ENCODE assay signal across 10 cellular contexts in genomic region chr14:57189070-57189469, GRCh38.
A peak's percentile ranks its signal among the peaks of the same experiment; 100 is the strongest.
DNase-seq lines count a peak whose midpoint lies in the region; ATAC-seq, FAIRE-seq and TF ChIP-seq lines count a peak whose summit lies in the region.
"Had no signal": no experiment of that assay in that cellular context is flagged by ENCODE, and none has a peak within 500 bp of the region (broad histone marks: within the 10 kb centered on the region; RNA-seq: fewer than 3 reads in every experiment).

No MANE protein-coding gene starts in this region.

- H3K36me3 ChIP-seq in HCT116 (ENCODE audit: control insufficient read depth in 1 of 2, insufficient read depth in 2 of 2, low read length in 2 of 2) (no peaks in the 10 kb centered on the region), MG63 (no peaks in the 10 kb centered on the region), right atrium auricular region (no peaks in the 10 kb centered on the region)

- no peaks in the 10 kb centered on the region for H3K9me2 ChIP-seq in HCT116 (ENCODE audit: insufficient read depth)

- DNase-seq in A549 (ENCODE audit: low read depth in 1 of 2, low spot score in 1 of 2) = peak; percentile 6 to 39
- DNase-seq in HCT116 (ENCODE audit: low read depth, low spot score) = peak; percentile 15
- peak; percentile 10 for DNase-seq in NCI-H526 treated with DMSO at 0.1 percent for 48 hours (lab: John Stamatoyannopoulos, UW)
- DNase-seq in fibroblast of gingiva (ENCODE audit: low read depth) = peak; percentile 39
- no peak for DNase-seq in MG63
- DNase-seq in activated CD4-positive, CD25-positive, alpha-beta regulatory T cell (lab: John Stamatoyannopoulos, UW) = no peak
- no peak for DNase-seq in right atrium auricular region (ENCODE audit: low spot score)
- DNase-seq in epidermal melanocyte (ENCODE audit: insufficient read length, low spot score) = no peak
- DNase-seq: activated naive CD8-positive, alpha-beta T cell treated with anti-CD3 and anti-CD28 coated beads for 36 hours; CD8-positive, alpha-beta memory T cell had no signal

- H4K20me1 ChIP-seq in HCT116 (ENCODE audit: insufficient read depth) = no peaks in the 10 kb centered on the region

- WGBS in A549 (ENCODE audit: missing lambda C conversion rate) = 49% methylated on average over 7 of the region's 7 CpGs

- BruUV-seq in HCT116 (replicated peaks; lab: Mats Ljungman, UMichigan) = no TSS peak

- FAIRE-seq in A549 (lab: Jason Lieb, UNC) = no peak

- H3K9ac ChIP-seq in HCT116 (ENCODE audit: low read length) = no peak overlapping the region

- ATAC-seq in A549 (peak in 1 of 2 experiments; percentile 62; a peak in 3 of 6 replicates), HCT116 (peak; percentile 65)

- H3K27ac ChIP-seq in A549 (no peak overlapping the region), HCT116 (ENCODE audit: low read depth, low read length) (no peak overlapping the region), right atrium auricular region (no peak overlapping the region)

- CTCF ChIA-PET in A549 (lab: Yijun Ruan, JAX) (no interaction called here), HCT116 (lab: Charles Lee) (interaction anchor here (1.2 to 2.6 kb wide), 3 partner anchors 128 to 707 kb away, joined by 3 to 11 read pairs (median 5); no protein-coding TSS in a partner anchor)

- intact Hi-C loops in HCT116 (cut with micrococcal nuclease) = no loop called here

- H3K4me1 ChIP-seq in A549 (no peaks in the 10 kb centered on the region), HCT116 (ENCODE audit: control insufficient read depth in 1 of 2, insufficient read depth in 2 of 2, low read length in 2 of 2) (no peaks in the 10 kb centered on the region), right atrium auricular region (no peaks in the 10 kb centered on the region)

- H3K79me2 ChIP-seq in HCT116 (ENCODE audit: insufficient read depth, low read length) = no peaks in the 10 kb centered on the region

- H2AFZ ChIP-seq in HCT116 (ENCODE audit: low read depth, low read length, poor library complexity, severe bottlenecking) = no peak overlapping the region

- POLR2A ChIA-PET in A549 (lab: Yijun Ruan, JAX) = no interaction called here
- POLR2A ChIA-PET in HCT116 (lab: Charles Lee) = no interaction called here

- TF ChIP-seq POLR2A in A549 (IDR thresholded peaks at IDR 0.05; ENCODE audit: low read length) = no peak
- TF ChIP-seq POLR2A in HCT116 (IDR thresholded peaks at IDR 0.05; ENCODE audit: borderline replicate concordance, extremely low read depth, insufficient read depth, insufficient read length) = no peak

- H3K4me2 ChIP-seq in A549 (no peak overlapping the region), HCT116 (ENCODE audit: low read length) (no peak overlapping the region)

- H3K9me3 ChIP-seq in A549 (no peaks in the 10 kb centered on the region), HCT116 (ENCODE audit: control insufficient read depth in 1 of 2, insufficient read depth in 1 of 2, low read depth in 1 of 2, low read length in 2 of 2) (no peaks in the 10 kb centered on the region), MG63 (no peaks in the 10 kb centered on the region), right atrium auricular region (no peaks in the 10 kb centered on the region)

- peaks cover 29% of the 10 kb centered on the region for H3K27me3 ChIP-seq in HCT116 (ENCODE audit: insufficient read depth, low read length)
- H3K27me3 ChIP-seq in MG63 = no peaks in the 10 kb centered on the region
- H3K27me3 ChIP-seq in right atrium auricular region = no peaks in the 10 kb centered on the region

- H3K4me3 ChIP-seq in A549 (no peak overlapping the region), HCT116 (replicated peaks in 1 of 2; ENCODE audit: low read depth in 1 of 2, low read length in 2 of 2) (no peak overlapping the region), MG63 (no peak overlapping the region), right atrium auricular region (no peak overlapping the region)

- TF ChIP-seq CTCF in A549 (IDR thresholded peaks at IDR 0.05) (no peak), HCT116 (IDR thresholded peaks at IDR 0.05 in 2 of 3, conservative IDR thresholded peaks at IDR 0.05 in 1 of 3; ENCODE audit: borderline replicate concordance in 1 of 3, insufficient read depth in 1 of 3, low read depth in 2 of 3, low read length in 2 of 3) (peak in 2 of 3 experiments; percentile 33 to 37; a peak in 3 of 6 replicates), right atrium auricular region (IDR thresholded peaks at IDR 0.05) (peak in 1 of 2 donors; percentile 36)

- RAD21 ChIA-PET in HCT116 (lab: Charles Lee; ENCODE audit: low non-redundant PET in 1 of 2, low total read pairs in 2 of 2, uncharacterized antibody in 2 of 2, unreplicated experiment in 2 of 2) = no interaction called here

- TF ChIP-seq RAD21 in A549 (conservative IDR thresholded peaks at IDR 0.05 in 1 of 2, IDR thresholded peaks at IDR 0.05 in 1 of 2) (peak; percentile 39 to 46; a peak in 3 of 5 replicates), HCT116 (IDR thresholded peaks at IDR 0.05; ENCODE audit: low read depth) (peak; percentile 52)

- TF ChIP-seq EP300 in A549 (IDR thresholded peaks at IDR 0.05) = no peak

TF ChIP-seq in A549, 52 proteins besides CTCF, POLR2A, EP300 and RAD21:
- TF ChIP-seq MAFK (IDR thresholded peaks at IDR 0.05; ENCODE audit: partially characterized antibody) (peak; percentile 12), REST (IDR thresholded peaks at IDR 0.05) (no peak)

TF ChIP-seq in HCT116, 20 proteins besides CTCF, POLR2A, EP300 and RAD21 (continues in another document):
- no peak for TF ChIP-seq ZNF274 (IDR thresholded peaks at IDR 0.05; ENCODE audit: low read depth, low read length)
- no peak for TF ChIP-seq EGR1 (IDR thresholded peaks at IDR 0.05; ENCODE audit: low read depth)
- no peak for TF ChIP-seq YY1 (IDR thresholded peaks at IDR 0.05; ENCODE audit: extremely low read depth, insufficient replicate concordance, low read depth, low read length)
- no peak for TF ChIP-seq ATF3 (IDR thresholded peaks at IDR 0.05)
- TF ChIP-seq TCF7L2 (IDR thresholded peaks at IDR 0.05; ENCODE audit: borderline replicate concordance, extremely low read depth, insufficient read depth, insufficient read length) = no peak
- no peak for TF ChIP-seq EZH2 (IDR thresholded peaks at IDR 0.05)
- no peak for TF ChIP-seq REST (IDR thresholded peaks at IDR 0.05; ENCODE audit: low read depth)
- TF ChIP-seq SIN3A (IDR thresholded peaks at IDR 0.05; ENCODE audit: low read depth) = no peak
- no peak for TF ChIP-seq MAX (IDR thresholded peaks at IDR 0.05)
- TF ChIP-seq POLR2AphosphoS5 (IDR thresholded peaks at IDR 0.05; ENCODE audit: low read depth, low read length) = no peak
- TF ChIP-seq CBX3 (IDR thresholded peaks at IDR 0.05; ENCODE audit: low read depth) = no peak
- TF ChIP-seq EZH2phosphoT487 (IDR thresholded peaks at IDR 0.05; ENCODE audit: borderline replicate concordance) = no peak
- TF ChIP-seq ZBTB33 (IDR thresholded peaks at IDR 0.05; ENCODE audit: extremely low read depth, insufficient replicate concordance, low read length) = no peak
- no peak for TF ChIP-seq SRF (IDR thresholded peaks at IDR 0.05; ENCODE audit: low read depth)
- TF ChIP-seq CEBPB (IDR thresholded peaks at IDR 0.05; ENCODE audit: low read depth) = no peak
- no peak for TF ChIP-seq ELF1 (IDR thresholded peaks at IDR 0.05; ENCODE audit: borderline replicate concordance, low read depth)
- no peak for TF ChIP-seq JUND (IDR thresholded peaks at IDR 0.05)
- no peak for TF ChIP-seq ZFX (IDR thresholded peaks at IDR 0.05)

Comparison
In these comparisons a context has a peak if more than half of its experiments do, and no peak if none do; other contexts are left out.
1. DNase-seq: peak in A549 (2 of 2), HCT116 (single experiment), NCI-H526 treated with DMSO at 0.1 percent for 48 hours (single experiment) and fibroblast of gingiva (single experiment); none in MG63 (single experiment), activated CD4-positive, CD25-positive, alpha-beta regulatory T cell (0 of 4), right atrium auricular region (single experiment) and epidermal melanocyte (single experiment).
2. Of the 6 proteins assayed by ChIP-seq in both A549 and HCT116: peak only in A549: none; only in HCT116: CTCF; in both: RAD21; in neither: 4.